18 cellular contexts compared by ENCODE assay signal in the genomic region with DNA sequence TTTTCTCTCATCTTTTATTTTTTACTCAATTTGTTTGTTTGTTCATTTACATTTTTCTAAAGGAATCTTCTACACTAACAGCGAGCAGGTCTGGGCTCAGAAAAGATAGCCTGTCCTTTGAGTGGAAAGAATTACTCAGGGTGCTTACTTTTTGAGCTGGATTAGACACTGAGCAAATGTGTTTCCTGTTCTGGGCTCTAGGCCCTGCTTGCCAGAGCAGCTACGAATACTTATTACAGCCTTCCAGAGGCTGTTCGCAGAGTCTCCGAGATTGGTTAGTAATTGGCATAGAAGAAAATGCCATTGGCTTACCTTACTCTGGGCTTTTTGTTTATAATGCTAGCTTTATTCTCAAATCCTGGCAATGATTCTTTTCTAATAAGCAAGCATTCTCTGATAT.
DNase-seq lines count a peak whose midpoint lies in the region; ATAC-seq and TF ChIP-seq lines count a peak whose summit lies in the region.
"Had no signal": no experiment of that assay in that cellular context is flagged by ENCODE, and none has a peak within 500 bp of the region (broad histone marks: within the 10 kb centered on the region; RNA-seq: fewer than 3 reads in every experiment).

No MANE protein-coding gene starts in this region.

- no peak overlapping the region for H2AFZ ChIP-seq in hepatocyte

- H3K79me2 ChIP-seq in hepatocyte = no peaks in the 10 kb centered on the region

- no peaks in the 10 kb centered on the region for H3K9me3 ChIP-seq in hepatocyte (ENCODE audit: low read depth)
- H3K9me3 ChIP-seq: HAP-1, SJSA1 had no signal

- no peak overlapping the region for H3K4me2 ChIP-seq in hepatocyte

- ATAC-seq in GM19463 (IDR thresholded peaks at IDR 0.05; ENCODE audit: unreplicated experiment) = no peak
- no peak for ATAC-seq in GM19455 (IDR thresholded peaks at IDR 0.05; ENCODE audit: unreplicated experiment)

- H3K27me3 ChIP-seq in hepatocyte = peaks cover 6% of the 10 kb centered on the region
- H3K27me3 ChIP-seq: SJSA1 had no signal

- WGBS in hepatocyte (ENCODE audit: low lambda C conversion rate, missing lambda C conversion rate) = 47% methylated on average over 4 of the region's 4 CpGs

- H3K4me3 ChIP-seq in hepatocyte = no peak overlapping the region
- H3K4me3 ChIP-seq: HAP-1, SJSA1 had no signal

- H3K36me3 ChIP-seq in hepatocyte (replicated peaks; ENCODE audit: insufficient read depth, low read depth) = no peaks in the 10 kb centered on the region
- H3K36me3 ChIP-seq: HAP-1, SJSA1 had no signal

- no peaks in the 10 kb centered on the region for H3K9me2 ChIP-seq in hepatocyte (replicated peaks; ENCODE audit: insufficient read depth)

- H4K20me1 ChIP-seq in hepatocyte (ENCODE audit: insufficient read depth, poor library complexity, severe bottlenecking) = no peaks in the 10 kb centered on the region

- peak; percentile 46 for DNase-seq in NCI-H82 (lab: John Stamatoyannopoulos, UW)
- DNase-seq in NCI-H82 treated with DMSO at 0.1 percent for 48 hours (lab: John Stamatoyannopoulos, UW; ENCODE audit: unreplicated experiment) = no peak
- DNase-seq in Kasumi-1 (lab: John Stamatoyannopoulos, UW) = peak; percentile 69 to 79
- peak; percentile 6 for DNase-seq in hepatocyte (ENCODE audit: low spot score)
- peak; percentile 13 for DNase-seq in superior temporal gyrus (ENCODE audit: extremely low spot score)
- DNase-seq in stimulated activated CD4-positive, alpha-beta T cell treated with anti-CD3 and anti-CD28 coated beads, Interleukin-4, amount 100 ng/mL, for 1 hour = no peak
- DNase-seq: 8988T, C1 segment of cervical spinal cord, COR-L47, DMS53, IMR-90, NCI-H146, NCI-H774 had no signal

- H3K4me1 ChIP-seq in hepatocyte (ENCODE audit: insufficient read depth) = no peaks in the 10 kb centered on the region
- H3K4me1 ChIP-seq: HAP-1, SJSA1 had no signal

- TF ChIP-seq CTCF in hepatocyte (IDR thresholded peaks at IDR 0.05; ENCODE audit: poor library complexity) = no peak

- H3K27ac ChIP-seq in hepatocyte = no peak overlapping the region
- H3K27ac ChIP-seq: RWPE1, SJSA1 had no signal

Comparison
In these comparisons a context has a peak if more than half of its experiments do, and no peak if none do; other contexts are left out.
1. DNase-seq: peak in NCI-H82 (single experiment), Kasumi-1 (2 of 2), hepatocyte (single experiment) and superior temporal gyrus (single experiment); none in NCI-H82 treated with DMSO at 0.1 percent for 48 hours (single experiment) and stimulated activated CD4-positive, alpha-beta T cell treated with anti-CD3 and anti-CD28 coated beads, Interleukin-4, amount 100 ng/mL, for 1 hour (single experiment).